In genomic region chr4:184474261-184475095, GRCh38 we compare ENCODE assay signal across 8 cellular contexts. TPM values are rescaled to one million over a fixed set of nuclear protein-coding genes. Genes with fewer than 3 reads are reported as not detected.
DNase-seq lines count a peak whose midpoint lies in the region; ATAC-seq and TF ChIP-seq lines count a peak whose summit lies in the region.

TSS of gene IRF2 (minus strand) at chr4:184474550. CDS start at chr4:184429064, 45,486 bp downstream.

- H3K27ac ChIP-seq in C4-2B (peak within 1 kb of the TSS; percentile 90), left lung (peak within 1 kb of the TSS; percentile 98 to 99)

- peak; percentile 58 for ATAC-seq in GM19395 (IDR thresholded peaks at IDR 0.05; ENCODE audit: unreplicated experiment)
- ATAC-seq in HG03558 (IDR thresholded peaks at IDR 0.05; ENCODE audit: extremely low read depth, unreplicated experiment): peak; percentile 38
- peak; percentile 89 for ATAC-seq in left lung

- peaks cover 0 to 3% of the 10 kb centered on the region in 2 donors for H3K36me3 ChIP-seq in left lung

- H3K4me3 ChIP-seq in left lung: peak within 1 kb of the TSS; percentile 82 to 87

- peaks cover 51% of the 10 kb centered on the region for H3K4me1 Mint-ChIP-seq in dendritic cell treated with granulocyte-macrophage colony-stimulating factor and Interleukin-4, amounts not matched to agents 40 ng/mL and 50 ng/mL, for 4 days (ENCODE audit: low read depth)

- DNase-seq in NCI-H774 (lab: John Stamatoyannopoulos, UW): peak; percentile 80
- peak; percentile 96 to 98 for DNase-seq in activated CD4-positive, alpha-beta T cell treated with anti-CD3 and anti-CD28 coated beads, Interleukin-2, amount 50 U/mL, for 4 hours
- DNase-seq in left lung: peak; percentile 98
- DNase-seq in stimulated activated CD4-positive, alpha-beta T cell treated with anti-CD3 and anti-CD28 coated beads, Interleukin-2, amount 100 ng/mL, for 4 hours (ENCODE audit: low read depth): peak; percentile 97

- H3K9me3 ChIP-seq in left lung: no peaks in the 10 kb centered on the region

- H3K9me3 Mint-ChIP-seq in dendritic cell treated with granulocyte-macrophage colony-stimulating factor and Interleukin-4, amounts not matched to agents 40 ng/mL and 50 ng/mL, for 4 days: no peaks in the 10 kb centered on the region

- H3K27me3 ChIP-seq in left lung: no peaks in the 10 kb centered on the region

- peaks cover 21 to 74% of the 10 kb centered on the region in 2 donors for H3K4me1 ChIP-seq in left lung

- TF ChIP-seq CTCF in C4-2B (conservative IDR thresholded peaks at IDR 0.05): no peak
- peak; percentile 21 to 40 for TF ChIP-seq CTCF in left lung (IDR thresholded peaks at IDR 0.05)

- H3K4me3 Mint-ChIP-seq in dendritic cell treated with granulocyte-macrophage colony-stimulating factor and Interleukin-4, amounts not matched to agents 40 ng/mL and 50 ng/mL, for 4 days: peak within 1 kb of the TSS; percentile 96

- no peaks in the 10 kb centered on the region for H3K27me3 Mint-ChIP-seq in dendritic cell treated with granulocyte-macrophage colony-stimulating factor and Interleukin-4, amounts not matched to agents 40 ng/mL and 50 ng/mL, for 4 days

- peak within 1 kb of the TSS; percentile 98 for H3K27ac Mint-ChIP-seq in dendritic cell treated with granulocyte-macrophage colony-stimulating factor and Interleukin-4, amounts not matched to agents 40 ng/mL and 50 ng/mL, for 4 days

- intact Hi-C loops in dendritic cell treated with granulocyte-macrophage colony-stimulating factor and Interleukin-4, amounts not matched to agents 40 ng/mL and 50 ng/mL, for 4 days (cut with micrococcal nuclease): loop anchor here (1.0 to 10.0 kb wide), 8 partner anchors 37 to 260 kb away; partner anchors contain the start of genes CASP3, CENPU and PRIMPOL
- intact Hi-C loops in left lung (cut with DNase I): loop anchor here in 1 of 2 donors (10.0 kb wide), 1 partner anchor 60 kb away; no protein-coding TSS in a partner anchor

- peaks cover 42% of the 10 kb centered on the region for H3K36me3 Mint-ChIP-seq in dendritic cell treated with granulocyte-macrophage colony-stimulating factor and Interleukin-4, amounts not matched to agents 40 ng/mL and 50 ng/mL, for 4 days (ENCODE audit: low read depth)

RNA-seq across cellular contexts. Expression of gene IRF2, which starts in this region (rescaled TPM):
- 10 to 100 TPM; 32.8 to 50.2 TPM for total RNA-seq in left lung

Comparison
In these comparisons a context has a peak if more than half of its experiments do, and no peak if none do; other contexts are left out.
1. Peak in every context shown above with its lines: DNase-seq, ATAC-seq, H3K4me3 ChIP-seq and H3K27ac ChIP-seq.
2. ATAC-seq: peak in every context shown above with its lines; median percentile 89 in left lung; 58 in GM19395; 38 in HG03558.